Comparison of ENCODE assay signal across 9 cellular contexts in genomic region chr10:79244068-79244442, GRCh38.
DNase-seq lines count a peak whose midpoint lies in the region; ATAC-seq, FAIRE-seq and TF ChIP-seq lines count a peak whose summit lies in the region.
"Had no signal": no experiment of that assay in that cellular context is flagged by ENCODE, and none has a peak within 500 bp of the region (broad histone marks: within the 10 kb centered on the region; RNA-seq: fewer than 3 reads in every experiment).

No MANE protein-coding gene starts in this region.

- no peak overlapping the region for H3K4me3 ChIP-seq in body of pancreas
- H3K4me3 ChIP-seq in PC-3 (ENCODE audit: low read length): no peak overlapping the region

- no peaks in the 10 kb centered on the region for H3K9me2 ChIP-seq in PC-3 (replicated peaks; ENCODE audit: low read length)

- TF ChIP-seq POLR2A in body of pancreas (IDR thresholded peaks at IDR 0.05): no peak

- H3K4me1 ChIP-seq in body of pancreas (peaks cover 69% of the 10 kb centered on the region), PC-3 (ENCODE audit: insufficient read depth, low read length) (peaks cover 14% of the 10 kb centered on the region)

- H3K9me3 ChIP-seq in body of pancreas (no peaks in the 10 kb centered on the region), PC-3 (ENCODE audit: low read length) (no peaks in the 10 kb centered on the region)

- H3K36me3 Mint-ChIP-seq in Calu3 (ENCODE audit: insufficient read depth, unreplicated experiment) (peaks cover 4% of the 10 kb centered on the region), nephron (ENCODE audit: low read depth) (peaks cover 6% of the 10 kb centered on the region)

- H3K4me1 Mint-ChIP-seq in Calu3 (ENCODE audit: low read depth, unreplicated experiment) (peaks cover 21% of the 10 kb centered on the region), nephron (peaks cover 55% of the 10 kb centered on the region)

- intact Hi-C loops in Calu3 (cut with micrococcal nuclease; ENCODE audit: unreplicated experiment): no loop called here
- intact Hi-C loops in body of pancreas (cut with DNase I): no loop called here
- intact Hi-C loops in PC-3 (cut with micrococcal nuclease): no loop called here

- POLR2A ChIA-PET in PC-3 (lab: Charles Lee; ENCODE audit: unreplicated experiment): no interaction called here

- H3K4me3 Mint-ChIP-seq in Calu3 (ENCODE audit: low read depth, unreplicated experiment) (no peak overlapping the region), nephron (peak overlapping the region; percentile 72 to 77 (median 74))

- H3K27ac Mint-ChIP-seq in Calu3 (ENCODE audit: unreplicated experiment): peak overlapping the region; percentile 53
- H3K27ac Mint-ChIP-seq in nephron: peak overlapping the region in 1 of 3 experiments; percentile 7

- BruUV-seq in Calu3 (replicated peaks; lab: Mats Ljungman, UMichigan) (no TSS peak), PC-3 (replicated peaks; lab: Mats Ljungman, UMichigan) (no TSS peak)

- no peak for DNase-seq in Calu3
- DNase-seq in body of pancreas: no peak
- DNase-seq in central memory CD4-positive, alpha-beta T cell: no peak
- no peak for DNase-seq in urothelium cell line (ENCODE audit: low spot score)
- no peak for DNase-seq in activated effector memory CD4-positive, alpha-beta T cell treated with anti-CD3 and anti-CD28 coated beads, Interleukin-2, amount 50 U/mL, for 16 hours
- no peak for DNase-seq in PC-3

- H2AFZ ChIP-seq in PC-3 (ENCODE audit: low read length): no peak overlapping the region

- no peak overlapping the region for H3K9ac ChIP-seq in PC-3 (ENCODE audit: low read length)

- no peaks in the 10 kb centered on the region for H3K9me3 Mint-ChIP-seq in Calu3 (ENCODE audit: low read depth, unreplicated experiment)
- H3K9me3 Mint-ChIP-seq in nephron: no peaks in the 10 kb centered on the region

- ATAC-seq in HG02852 (IDR thresholded peaks at IDR 0.05; ENCODE audit: unreplicated experiment) (peak; percentile 2), body of pancreas (no peak), PC-3 (no peak)

- H3K36me3 ChIP-seq in body of pancreas (replicated peaks in 1 of 2; ENCODE audit: insufficient read depth in 1 of 2, low read depth in 2 of 2): no peaks in the 10 kb centered on the region
- H3K36me3 ChIP-seq in PC-3 (ENCODE audit: low read depth, low read length): no peaks in the 10 kb centered on the region

- no peaks in the 10 kb centered on the region for H3K27me3 Mint-ChIP-seq in Calu3 (ENCODE audit: unreplicated experiment)
- H3K27me3 Mint-ChIP-seq in nephron (ENCODE audit: low read depth): peaks cover 4% of the 10 kb centered on the region

- no peak for TF ChIP-seq CTCF in Calu3 (IDR thresholded peaks at IDR 0.05; ENCODE audit: unreplicated experiment)
- no peak for TF ChIP-seq CTCF in body of pancreas (IDR thresholded peaks at IDR 0.05)
- no peak for TF ChIP-seq CTCF in nephron (IDR thresholded peaks at IDR 0.05; ENCODE audit: unreplicated experiment in 3 of 3)
- TF ChIP-seq CTCF in PC-3 (conservative IDR thresholded peaks at IDR 0.05; ENCODE audit: low read depth, low read length): no peak

- H3K27me3 ChIP-seq in body of pancreas (no peaks in the 10 kb centered on the region), PC-3 (ENCODE audit: low read length) (no peaks in the 10 kb centered on the region)

- no peaks in the 10 kb centered on the region for H4K20me1 ChIP-seq in PC-3 (ENCODE audit: low read length)

- CTCF ChIA-PET in Calu3 (lab: Charles Lee) (no interaction called here), PC-3 (lab: Charles Lee) (no interaction called here)

- H3K4me2 ChIP-seq in PC-3 (ENCODE audit: low read length): no peak overlapping the region

- H3K79me2 ChIP-seq in PC-3 (ENCODE audit: low read length): 0 out of 2 replicates have a peak, but pooled peaks cover 4% of the 10 kb centered on the region

- 82 to 92% methylated on average over 5 to 10 of the region's 10 CpGs for WGBS in body of pancreas, 2 donors

- peaks cover 9% of the 10 kb centered on the region for H3F3A ChIP-seq in PC-3 (ENCODE audit: low read length, unreplicated experiment)

- H3K27ac ChIP-seq in body of pancreas (peak overlapping the region in 3 of 4 donors; percentile 12 to 87 (median 84)), PC-3 (ENCODE audit: low read length) (no peak overlapping the region)

- no peak for FAIRE-seq in urothelium cell line (lab: Jason Lieb, UNC)
- FAIRE-seq: kidney had no signal
